ENCODE assay signal across 8 cellular contexts in the genomic region with DNA sequence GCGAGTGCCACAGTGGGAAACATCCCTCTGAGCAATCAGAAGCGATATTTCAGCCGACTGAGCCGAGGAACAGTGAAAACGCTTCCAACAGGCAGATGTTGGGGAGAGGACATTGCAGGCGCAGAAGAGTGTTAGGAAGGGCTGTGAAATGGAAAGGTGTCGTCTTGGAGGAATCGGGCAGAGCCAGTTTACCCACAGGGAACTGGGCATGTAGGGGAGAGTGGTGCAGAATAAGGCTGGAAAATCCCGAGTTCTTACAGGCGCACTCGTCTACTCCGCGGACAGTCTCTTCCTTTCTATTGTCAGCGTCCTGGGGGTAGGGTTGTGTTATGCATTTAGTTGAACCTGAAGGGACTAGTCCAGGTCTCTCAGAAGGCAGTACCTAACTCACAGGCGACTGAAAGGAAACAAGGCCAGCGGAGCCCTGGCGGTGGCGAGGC. TPM values are rescaled to one million over a fixed set of nuclear protein-coding genes. Genes with fewer than 3 reads are reported as not detected.
A peak's percentile ranks its signal among the peaks of the same experiment; 100 is the strongest.
DNase-seq lines count a peak whose midpoint lies in the region; ATAC-seq and TF ChIP-seq lines count a peak whose summit lies in the region.

No MANE protein-coding gene starts in this region.

- peak overlapping the region; percentile 91 for H2AFZ ChIP-seq in PC-9

- peak overlapping the region; percentile 94 for H3K27ac Mint-ChIP-seq in CD8-positive, alpha-beta T cell
- H3K27ac Mint-ChIP-seq in osteocyte (ENCODE audit: unreplicated experiment) = peak overlapping the region; percentile 91

- peaks cover 32% of the 10 kb centered on the region for H3K79me2 ChIP-seq in PC-9 (ENCODE audit: low read depth)

- H3K9me3 Mint-ChIP-seq in CD8-positive, alpha-beta T cell = no peaks in the 10 kb centered on the region
- H3K9me3 Mint-ChIP-seq in osteocyte (ENCODE audit: unreplicated experiment) = no peaks in the 10 kb centered on the region

- no peaks in the 10 kb centered on the region for H3K9me3 ChIP-seq in CD8-positive, alpha-beta T cell (ENCODE audit: low read length)
- H3K9me3 ChIP-seq in PC-9 (ENCODE audit: insufficient read depth, low read depth) = no peaks in the 10 kb centered on the region

- H3K27ac ChIP-seq in CD8-positive, alpha-beta T cell (ENCODE audit: low read depth, low read length) = peak overlapping the region; percentile 71
- H3K27ac ChIP-seq in PC-9 (peak overlapping the region; percentile 70), epithelial cell of prostate (peak overlapping the region; percentile 89)

- no peaks in the 10 kb centered on the region for H3K9me2 ChIP-seq in PC-9 (ENCODE audit: insufficient read depth)

- H3K4me3 Mint-ChIP-seq in CD8-positive, alpha-beta T cell = peak overlapping the region; percentile 97
- H3K4me3 Mint-ChIP-seq in osteocyte (ENCODE audit: unreplicated experiment) = peak overlapping the region; percentile 81

- H3K36me3 ChIP-seq in CD8-positive, alpha-beta T cell (ENCODE audit: insufficient read depth, low read length) = no peaks in the 10 kb centered on the region
- no peaks in the 10 kb centered on the region for H3K36me3 ChIP-seq in PC-9 (ENCODE audit: low read depth)

- no peak for TF ChIP-seq CTCF in CD8-positive, alpha-beta T cell (IDR thresholded peaks at IDR 0.05)
- TF ChIP-seq CTCF in PC-9 (conservative IDR thresholded peaks at IDR 0.05) (no peak), osteocyte (IDR thresholded peaks at IDR 0.05) (no peak)

- H3K4me3 ChIP-seq in CD8-positive, alpha-beta T cell (ENCODE audit: low read depth, low read length) = peak overlapping the region; percentile 88
- peak overlapping the region; percentile 55 for H3K4me3 ChIP-seq in PC-9

- no peak for ATAC-seq in CD8-positive, alpha-beta T cell

- H3K36me3 Mint-ChIP-seq in CD8-positive, alpha-beta T cell = peaks cover 2% of the 10 kb centered on the region
- no peaks in the 10 kb centered on the region for H3K36me3 Mint-ChIP-seq in osteocyte (ENCODE audit: unreplicated experiment)

- POLR2A ChIA-PET in CD8-positive, alpha-beta T cell (lab: Charles Lee) = no interaction called here
- POLR2A ChIA-PET in PC-9 (lab: Charles Lee; ENCODE audit: unreplicated experiment) = no interaction called here

- H3K4me1 Mint-ChIP-seq in CD8-positive, alpha-beta T cell (ENCODE audit: low read depth) = peaks cover 18% of the 10 kb centered on the region
- H3K4me1 Mint-ChIP-seq in osteocyte (ENCODE audit: unreplicated experiment) = peaks cover 28% of the 10 kb centered on the region

- BruUV-seq in PC-9 (replicated peaks; lab: Mats Ljungman, UMichigan) = no TSS peak

- CTCF ChIA-PET in CD8-positive, alpha-beta T cell (lab: Charles Lee) = no interaction called here
- CTCF ChIA-PET in PC-9 (lab: Charles Lee) = no interaction called here

- H3K27me3 Mint-ChIP-seq in CD8-positive, alpha-beta T cell (ENCODE audit: low read depth) = peaks cover 16% of the 10 kb centered on the region
- peaks cover 9% of the 10 kb centered on the region for H3K27me3 Mint-ChIP-seq in osteocyte (ENCODE audit: unreplicated experiment)

- DNase-seq in CD8-positive, alpha-beta T cell = no peak
- DNase-seq in PC-9 (peak in 1 of 2 experiments; percentile 69), epithelial cell of prostate (ENCODE audit: low read depth, low spot score) (no peak), osteocyte (ENCODE audit: extremely low spot score, unreplicated experiment) (no peak), SKM-1 (lab: John Stamatoyannopoulos, UW; ENCODE audit: unreplicated experiment) (no peak), DMS 273 treated with DMSO at 0.1 percent for 48 hours (lab: John Stamatoyannopoulos, UW) (no peak), NCI-H1105 treated with DMSO at 0.1 percent for 48 hours (lab: John Stamatoyannopoulos, UW) (no peak), NCI-H1436 treated with DMSO at 0.1 percent for 48 hours (lab: John Stamatoyannopoulos, UW) (no peak)

- H4K20me1 ChIP-seq in PC-9 (ENCODE audit: insufficient read depth) = peaks cover 20% of the 10 kb centered on the region

- no peaks in the 10 kb centered on the region for H3K27me3 ChIP-seq in CD8-positive, alpha-beta T cell (ENCODE audit: insufficient read depth, low read length)
- H3K27me3 ChIP-seq in PC-9 (ENCODE audit: insufficient read depth, low read depth) = no peaks in the 10 kb centered on the region

- H3F3A ChIP-seq in PC-9 (ENCODE audit: insufficient read depth, low read depth) = peaks cover 18% of the 10 kb centered on the region

- peak overlapping the region; percentile 71 for H3K4me2 ChIP-seq in PC-9

- intact Hi-C loops in CD8-positive, alpha-beta T cell (cut with DNase I, micrococcal nuclease) = loop anchor here (2.0 to 10.0 kb wide), 3 partner anchors 64 to 848 kb away; a partner anchor contains a TSS
- intact Hi-C loops in PC-9 (cut with micrococcal nuclease; ENCODE audit: unreplicated experiment) = no loop called here

- peaks cover 17% of the 10 kb centered on the region for H3K4me1 ChIP-seq in CD8-positive, alpha-beta T cell (ENCODE audit: insufficient read depth, low read length)
- peaks cover 44% of the 10 kb centered on the region for H3K4me1 ChIP-seq in PC-9 (replicated peaks; ENCODE audit: insufficient read depth)

RNA-seq across cellular contexts. Expression of a gene that starts 1.1 kb away (rescaled TPM):
- total RNA-seq in CD8-positive, alpha-beta T cell = 10 to 100 TPM; 23.2 to 24.7 TPM
- total RNA-seq in PC-9 (2021) (306 and 350 TPM in 2 replicates), osteocyte (330 and 338 TPM in 2 replicates)

Comparison
In these comparisons a context has a peak if more than half of its experiments do, and no peak if none do; other contexts are left out.
1. RNA of a gene that starts 1.1 kb away (total RNA-seq): 306 to 350 TPM in PC-9 and 330 to 338 TPM in osteocyte; 23.2 to 24.7 TPM in CD8-positive, alpha-beta T cell; every median in the first group is over 10 times any median in the second.
2. Peak in every context shown above with its lines, with median percentiles within 50 percentile points of each other: H3K27ac ChIP-seq.